Comparison of ENCODE assay signal across 10 cellular contexts in genomic region chr7:151114151-151115090, GRCh38. TPM values are rescaled to one million over a fixed set of nuclear protein-coding genes. Genes with fewer than 3 reads are reported as not detected.
A peak's percentile ranks its signal among the peaks of the same experiment; 100 is the strongest.
DNase-seq lines count a peak whose midpoint lies in the region; ATAC-seq and TF ChIP-seq lines count a peak whose summit lies in the region.
"Had no signal": no experiment of that assay in that cellular context is flagged by ENCODE, and none has a peak within 500 bp of the region (broad histone marks: within the 10 kb centered on the region; RNA-seq: fewer than 3 reads in every experiment).

No MANE protein-coding gene starts in this region.

- TF ChIP-seq CTCF in HEK293 (tag by site-specific recombination; IDR thresholded peaks at IDR 0.05): no peak
- no peak for TF ChIP-seq CTCF in stomach (IDR thresholded peaks at IDR 0.05)
- no peak for TF ChIP-seq CTCF in ascending aorta (IDR thresholded peaks at IDR 0.05)

- peak overlapping the region; percentile 13 for H3K4me3 Mint-ChIP-seq in activated CD8-positive, alpha-beta T cell treated with anti-CD3 and anti-CD28 coated beads, Interleukin-2, amount 10 ng/mL, durations not matched to agents 7 days and 5 days

- peaks cover 0 to 38% of the 10 kb centered on the region in 2 experiments; a peak in 1 of 3 replicates for H3K36me3 ChIP-seq in HEK293 (ENCODE audit: control insufficient read depth in 2 of 2, insufficient read depth in 1 of 2, low read length in 2 of 2)
- H3K36me3 ChIP-seq in iPS-15b (ENCODE audit: control insufficient read depth, insufficient read depth, low read length): peaks cover 12% of the 10 kb centered on the region
- H3K36me3 ChIP-seq in stomach: peaks cover 16 to 29% (median 25%) of the 10 kb centered on the region in 4 donors
- H3K36me3 ChIP-seq in ascending aorta: peaks cover 16 to 25% of the 10 kb centered on the region in 2 donors

- in situ Hi-C loops in ACHN (cut with HindIII; ENCODE audit: low pct_ligation_motif_present, low pct_unique_long_range_greater_than_20kb, low sequenced_read_pairs): no loop called here

- CTCF ChIA-PET in HEK293 (lab: Yijun Ruan, JAX): interaction anchor here (0.5 to 5.5 kb wide), 9 partner anchors 8 to 130 kb away, joined by 3 to 43 read pairs (median 3); no protein-coding TSS in a partner anchor
- CTCF ChIA-PET in activated CD8-positive, alpha-beta T cell treated with anti-CD3 and anti-CD28 coated beads, Interleukin-2, amount 10 ng/mL, durations not matched to agents 7 days and 5 days (lab: Charles Lee): interaction anchor here (1.0 to 5.5 kb wide), 5 partner anchors 52 to 216 kb away, joined by 3 to 27 read pairs (median 3); no protein-coding TSS in a partner anchor

- ATAC-seq in activated CD8-positive, alpha-beta T cell treated with anti-CD3 and anti-CD28 coated beads, Interleukin-2, amount 10 ng/mL, durations not matched to agents 7 days and 5 days: peak; percentile 23

- H3K9ac ChIP-seq in iPS-15b (ENCODE audit: low read depth, low read length): no peak overlapping the region

- H3K9me3 Mint-ChIP-seq in activated CD8-positive, alpha-beta T cell treated with anti-CD3 and anti-CD28 coated beads, Interleukin-2, amount 10 ng/mL, durations not matched to agents 7 days and 5 days (ENCODE audit: insufficient read depth): no peaks in the 10 kb centered on the region

- no peak for TF ChIP-seq POLR2A in stomach (IDR thresholded peaks at IDR 0.05)

- no peak for DNase-seq in activated CD8-positive, alpha-beta T cell treated with anti-CD3 and anti-CD28 coated beads, Interleukin-2, amount 10 ng/mL, durations not matched to agents 7 days and 5 days
- DNase-seq in stomach (peak; percentile 41), ACHN (no peak), ascending aorta (ENCODE audit: low spot score in 2 of 2) (no peak), OCI-M1 (lab: John Stamatoyannopoulos, UW) (no peak)
- DNase-seq: nucleus accumbens had no signal

- H3K27ac Mint-ChIP-seq in activated CD8-positive, alpha-beta T cell treated with anti-CD3 and anti-CD28 coated beads, Interleukin-2, amount 10 ng/mL, durations not matched to agents 7 days and 5 days: no peak overlapping the region

- no peaks in the 10 kb centered on the region for H3K4me1 ChIP-seq in HEK293 (ENCODE audit: control insufficient read depth, insufficient read depth, low read length)
- H3K4me1 ChIP-seq in iPS-15b (ENCODE audit: control insufficient read depth, insufficient read depth, low read length): peaks cover 2% of the 10 kb centered on the region
- peaks cover 30 to 69% (median 58%) of the 10 kb centered on the region in 4 donors for H3K4me1 ChIP-seq in stomach
- H3K4me1 ChIP-seq in ascending aorta: peaks cover 0 to 2% of the 10 kb centered on the region in 2 donors

- POLR2A ChIA-PET in HEK293 (lab: Yijun Ruan, JAX): interaction anchor here (0.8 to 1.2 kb wide), 3 partner anchors 34 to 95 kb away, joined by 3 read pairs; partner anchors contain the start of genes ABCB8 and FASTK
- POLR2A ChIA-PET in activated CD8-positive, alpha-beta T cell treated with anti-CD3 and anti-CD28 coated beads, Interleukin-2, amount 10 ng/mL, durations not matched to agents 7 days and 5 days (lab: Charles Lee): interaction anchor here (1.2 kb wide), 1 partner anchor 26 kb away, joined by 3 read pairs; no protein-coding TSS in a partner anchor

- WGBS in stomach, 5 donors: 20 to 59% (median 24%) methylated on average over 19 to 101 of the region's 101 CpGs

- H3K27me3 ChIP-seq in iPS-15b (ENCODE audit: control insufficient read depth, insufficient read depth, low read length) (peaks cover 8% of the 10 kb centered on the region), stomach (no peaks in the 10 kb centered on the region), ascending aorta (no peaks in the 10 kb centered on the region)

- H3K4me3 ChIP-seq in HEK293 (ENCODE audit: low read depth, low read length) (peak overlapping the region; percentile 18), iPS-15b (ENCODE audit: low read depth, low read length) (peak overlapping the region; percentile 30), stomach (peak overlapping the region; percentile 24 to 43 (median 39)), ascending aorta (peak overlapping the region in 1 of 2 donors; percentile 41)
- H3K4me3 ChIP-seq: thoracic aorta had no signal

- H3K4me1 Mint-ChIP-seq in activated CD8-positive, alpha-beta T cell treated with anti-CD3 and anti-CD28 coated beads, Interleukin-2, amount 10 ng/mL, durations not matched to agents 7 days and 5 days (ENCODE audit: low read depth): peaks cover 8% of the 10 kb centered on the region

- H3K36me3 Mint-ChIP-seq in activated CD8-positive, alpha-beta T cell treated with anti-CD3 and anti-CD28 coated beads, Interleukin-2, amount 10 ng/mL, durations not matched to agents 7 days and 5 days (ENCODE audit: low read depth): no peaks in the 10 kb centered on the region

- intact Hi-C loops in stomach (cut with DNase I; ENCODE audit: low total_unique reads): loop anchor here (10.0 kb wide), 1 partner anchor 50 kb away; no protein-coding TSS in a partner anchor
- intact Hi-C loops in ascending aorta (cut with DNase I): loop anchor here (5.0 kb wide), 1 partner anchor 102 kb away; no protein-coding TSS in a partner anchor

- H3K27ac ChIP-seq in HEK293 (ENCODE audit: extremely low read depth, low read depth, low read length) (no peak overlapping the region), stomach (peak overlapping the region in 4 of 5 donors; percentile 9 to 70 (median 14)), ascending aorta (no peak overlapping the region)
- H3K27ac ChIP-seq: thoracic aorta had no signal

- no peaks in the 10 kb centered on the region for H3K9me3 ChIP-seq in HEK293 (ENCODE audit: control insufficient read depth, insufficient read depth, low read depth, low read length)
- H3K9me3 ChIP-seq in iPS-15b (ENCODE audit: control insufficient read depth, insufficient read depth, low read length): no peaks in the 10 kb centered on the region
- no peaks in the 10 kb centered on the region for H3K9me3 ChIP-seq in stomach
- no peaks in the 10 kb centered on the region for H3K9me3 ChIP-seq in ascending aorta
- H3K9me3 ChIP-seq: thoracic aorta had no signal

- peaks cover 20% of the 10 kb centered on the region for H3K27me3 Mint-ChIP-seq in activated CD8-positive, alpha-beta T cell treated with anti-CD3 and anti-CD28 coated beads, Interleukin-2, amount 10 ng/mL, durations not matched to agents 7 days and 5 days (ENCODE audit: low read depth)

- no peak for TF ChIP-seq EP300 in stomach (IDR thresholded peaks at IDR 0.05)

TF ChIP-seq in HEK293, 187 proteins besides CTCF, POLR2A, EP300 and RAD21:
- TF ChIP-seq ZBTB26 (tag by site-specific recombination; optimal IDR thresholded peaks at IDR 0.05) (peak; percentile 23), IKZF3 (tag by site-specific recombination; IDR thresholded peaks at IDR 0.05) (no peak), ZNF341 (tag by site-specific recombination; IDR thresholded peaks at IDR 0.05; ENCODE audit: low read depth) (peak; percentile 66)

RNA-seq across cellular contexts. Expression of gene AGAP3, which starts 28.1 kb away (rescaled TPM):
- 10 to 100 TPM; 12.1 to 12.6 TPM for total RNA-seq in activated CD8-positive, alpha-beta T cell treated with anti-CD3 and anti-CD28 coated beads, Interleukin-2, amount 10 ng/mL, durations not matched to agents 7 days and 5 days
- total RNA-seq in stomach (100 to 1,000 TPM in 2 of 5 donors, 10 to 100 TPM in 3; 32.5 to 342 (median 83.9) TPM), ascending aorta (82.6 TPM)
- polyA plus RNA-seq in stomach: 10 to 100 TPM; 36.0 to 60.8 (median 45.8) TPM

RNA-seq across cellular contexts. Expression of gene TMUB1, which starts 31.1 kb away (rescaled TPM):
- total RNA-seq in activated CD8-positive, alpha-beta T cell treated with anti-CD3 and anti-CD28 coated beads, Interleukin-2, amount 10 ng/mL, durations not matched to agents 7 days and 5 days: 10 to 100 TPM; 76.7 to 82.6 TPM
- total RNA-seq in stomach (10 to 100 TPM; 12.7 to 78.2 (median 42.9) TPM), ascending aorta (143 TPM)
- polyA plus RNA-seq in stomach: 10 to 100 TPM; 69.6 to 86.8 (median 72.4) TPM

RNA-seq across cellular contexts. Expression of gene FASTK, which starts 33.8 kb away (rescaled TPM):
- 10 to 100 TPM; 81.8 to 88.1 TPM for total RNA-seq in activated CD8-positive, alpha-beta T cell treated with anti-CD3 and anti-CD28 coated beads, Interleukin-2, amount 10 ng/mL, durations not matched to agents 7 days and 5 days
- 100 to 1,000 TPM in 3 of 5 donors, 10 to 100 TPM in 2; 40.0 to 415 (median 116) TPM for total RNA-seq in stomach
- polyA plus RNA-seq in stomach: 100 to 1,000 TPM in 2 of 3 donors, 10 to 100 TPM in 1; 70.3 to 149 (median 129) TPM
- total RNA-seq in ascending aorta: 121 TPM

RNA-seq across cellular contexts. Expression of gene GBX1, which starts 53.1 kb away (rescaled TPM):
- not detected for total RNA-seq in activated CD8-positive, alpha-beta T cell treated with anti-CD3 and anti-CD28 coated beads, Interleukin-2, amount 10 ng/mL, durations not matched to agents 7 days and 5 days
- total RNA-seq in stomach (not detected), ascending aorta (not detected)
- not detected for polyA plus RNA-seq in stomach
- total RNA-seq: SK-MEL-5, thoracic aorta had no signal

RNA-seq across cellular contexts. Expression of gene SLC4A2, which starts 55.0 kb away (rescaled TPM):
- total RNA-seq in activated CD8-positive, alpha-beta T cell treated with anti-CD3 and anti-CD28 coated beads, Interleukin-2, amount 10 ng/mL, durations not matched to agents 7 days and 5 days: 100 to 1,000 TPM; 107 to 112 TPM
- total RNA-seq in stomach (100 to 1,000 TPM in 4 of 5 donors, 10 to 100 TPM in 1; 65.9 to 296 (median 128) TPM), ascending aorta (390 TPM)
- polyA plus RNA-seq in stomach: 100 to 1,000 TPM; 121 to 157 (median 124) TPM

Comparison
In these comparisons a context has a peak if more than half of its experiments do, and no peak if none do; other contexts are left out.
1. H3K27ac ChIP-seq: peak in stomach (4 of 5); none in HEK293 (single experiment) and ascending aorta (0 of 2).